8 cellular contexts compared by ENCODE assay signal in genomic region chr3:177050466-177051237, GRCh38.
A peak's percentile ranks its signal among the peaks of the same experiment; 100 is the strongest.
DNase-seq lines count a peak whose midpoint lies in the region; ATAC-seq, FAIRE-seq and TF ChIP-seq lines count a peak whose summit lies in the region.

No MANE protein-coding gene starts in this region.

- no peak overlapping the region for H3K9ac ChIP-seq in KMS-11
- H3K9ac ChIP-seq in endothelial cell of umbilical vein (replicated peaks; ENCODE audit: extremely low read depth, insufficient read depth, low read length): no peak overlapping the region

- H3K27me3 ChIP-seq in KMS-11 (ENCODE audit: insufficient read depth, low read depth) (no peaks in the 10 kb centered on the region), endothelial cell of umbilical vein (ENCODE audit: control insufficient read depth in 2 of 2, insufficient read depth in 2 of 2, low read length in 2 of 2) (no peaks in the 10 kb centered on the region)

- H3K4me3 Mint-ChIP-seq in nephron: no peak overlapping the region

- H3K9me3 ChIP-seq in endothelial cell of umbilical vein (replicated peaks; ENCODE audit: control insufficient read depth, insufficient read depth, low read length): no peaks in the 10 kb centered on the region

- CTCF ChIA-PET in AG04449 (lab: Yijun Ruan, JAX) (interaction anchor here (0.6 to 2.8 kb wide), 28 partner anchors 9 to 1335 kb away, joined by 3 to 15 read pairs (median 4); partner anchors contain the start of gene TBL1XR1), endothelial cell of umbilical vein (lab: Charles Lee) (interaction anchor here (0.6 to 5.0 kb wide), 51 partner anchors 10 to 1334 kb away, joined by 3 to 66 read pairs (median 3); partner anchors contain the start of gene TBL1XR1)

- POLR2A ChIA-PET in AG04449 (lab: Yijun Ruan, JAX) (no interaction called here), endothelial cell of umbilical vein (lab: Charles Lee) (interaction anchor here (0.6 kb wide), 1 partner anchor 360 kb away, joined by 5 read pairs; no protein-coding TSS in a partner anchor)

- TF ChIP-seq POLR2A in endothelial cell of umbilical vein (IDR thresholded peaks at IDR 0.05; ENCODE audit: low read depth, low read length): no peak

- H3K27me3 Mint-ChIP-seq in nephron (ENCODE audit: low read depth): no peaks in the 10 kb centered on the region

- no TSS peak for BruUV-seq in endothelial cell of umbilical vein (replicated peaks; lab: Mats Ljungman, UMichigan)

- FAIRE-seq in endothelial cell of umbilical vein (lab: Jason Lieb, UNC): no peak

- no peak for DNase-seq in AG04449 (ENCODE audit: low read depth, low spot score)
- DNase-seq in GM13976 (ENCODE audit: low spot score): no peak
- peak; percentile 58 for DNase-seq in RKO (ENCODE audit: low spot score)
- DNase-seq in endothelial cell of umbilical vein (ENCODE audit: low read depth, low spot score): peak; percentile 71
- no peak for DNase-seq in mucosa of gallbladder (ENCODE audit: low spot score)

- intact Hi-C loops in endothelial cell of umbilical vein (cut with micrococcal nuclease): loop anchor here (1.0 to 10.0 kb wide), 8 partner anchors 147 to 1335 kb away; partner anchors contain the start of gene TBL1XR1

- peaks cover 74% of the 10 kb centered on the region for H3K79me2 ChIP-seq in KMS-11 (ENCODE audit: insufficient read depth, low read depth)
- peaks cover 15% of the 10 kb centered on the region for H3K79me2 ChIP-seq in endothelial cell of umbilical vein (ENCODE audit: control insufficient read depth, insufficient read depth, low read length)

- peaks cover 56% of the 10 kb centered on the region for H3K36me3 Mint-ChIP-seq in nephron (ENCODE audit: low read depth)

- H3K4me2 ChIP-seq in KMS-11 (no peak overlapping the region), endothelial cell of umbilical vein (ENCODE audit: insufficient read depth, low read length) (no peak overlapping the region)

- in situ Hi-C loops in GM13976 (cut with MboI; ENCODE audit: low sequenced_read_pairs, unreplicated experiment): loop anchor here (10.0 to 25.0 kb wide), 2 partner anchors 134 to 287 kb away; no protein-coding TSS in a partner anchor

- no peak overlapping the region for H3K27ac ChIP-seq in KMS-11
- H3K27ac ChIP-seq in endothelial cell of umbilical vein (ENCODE audit: insufficient read depth, low read depth, low read length): no peak overlapping the region

- H2AFZ ChIP-seq in KMS-11 (ENCODE audit: low read depth) (no peak overlapping the region), endothelial cell of umbilical vein (ENCODE audit: low read depth, low read length) (no peak overlapping the region)

- H3K4me1 Mint-ChIP-seq in nephron: peaks cover 36% of the 10 kb centered on the region

- dilution Hi-C loops in endothelial cell of umbilical vein (cut with MboI; ENCODE audit: extremely low pct_ligation_motif_present, low sequenced_read_pairs): no loop called here

- H3K9me1 ChIP-seq in endothelial cell of umbilical vein (replicated peaks; ENCODE audit: control insufficient read depth, extremely low read depth, insufficient read depth, low read length): no peaks in the 10 kb centered on the region

- H3K4me3 ChIP-seq in AG04449 (ENCODE audit: low read depth, low read length) (no peak overlapping the region), KMS-11 (IDR thresholded peaks at IDR 0.05; ENCODE audit: insufficient read depth, low read depth, low read length) (no peak overlapping the region), endothelial cell of umbilical vein (replicated peaks in 1 of 3; ENCODE audit: insufficient read depth in 1 of 3, low read depth in 1 of 3, low read length in 3 of 3) (no peak overlapping the region)

- H3K36me3 ChIP-seq in KMS-11 (ENCODE audit: insufficient read depth): peaks cover 14% of the 10 kb centered on the region; the same call in 1 of the 2 replicates
- peaks cover 3 to 22% of the 10 kb centered on the region in 2 experiments for H3K36me3 ChIP-seq in endothelial cell of umbilical vein (ENCODE audit: control insufficient read depth in 2 of 2, extremely low read depth in 1 of 2, insufficient read depth in 2 of 2, low read length in 2 of 2)

- H3K27ac Mint-ChIP-seq in nephron: peak overlapping the region; percentile 51 to 83 (median 66)

- H3K4me1 ChIP-seq in KMS-11 (ENCODE audit: low read depth, poor library complexity, severe bottlenecking) (peaks cover 48% of the 10 kb centered on the region), endothelial cell of umbilical vein (ENCODE audit: control insufficient read depth, extremely low read depth, insufficient read depth, low read length) (no peaks in the 10 kb centered on the region)

- ATAC-seq in HG03565 (IDR thresholded peaks at IDR 0.05; ENCODE audit: unreplicated experiment): no peak

- H4K20me1 ChIP-seq in KMS-11 (ENCODE audit: insufficient read depth) (no peaks in the 10 kb centered on the region), endothelial cell of umbilical vein (replicated peaks; ENCODE audit: control insufficient read depth, extremely low read depth, insufficient read depth, low read length) (no peaks in the 10 kb centered on the region)

- no peaks in the 10 kb centered on the region for H3K9me3 Mint-ChIP-seq in nephron

- TF ChIP-seq CTCF in AG04449 (IDR thresholded peaks at IDR 0.05; ENCODE audit: insufficient read depth, low read length, missing control alignments): peak; percentile 38
- TF ChIP-seq CTCF in GM13976 (IDR thresholded peaks at IDR 0.05; ENCODE audit: borderline replicate concordance, control extremely low read depth, extremely low read depth, insufficient read depth, missing control alignments): peak; percentile 8
- peak; percentile 74 for TF ChIP-seq CTCF in KMS-11 (conservative IDR thresholded peaks at IDR 0.05; ENCODE audit: low read depth, low read length)
- no peak for TF ChIP-seq CTCF in endothelial cell of umbilical vein (IDR thresholded peaks at IDR 0.05; ENCODE audit: extremely low read depth in 1 of 2, insufficient read depth in 1 of 2, low read depth in 1 of 2, low read length in 2 of 2)
- peak; percentile 46 to 74 (median 54) for TF ChIP-seq CTCF in nephron (IDR thresholded peaks at IDR 0.05; ENCODE audit: unreplicated experiment in 3 of 3)

TF ChIP-seq in endothelial cell of umbilical vein, 7 proteins besides CTCF, POLR2A, EP300 and RAD21:
- no peak for TF ChIP-seq MAX (IDR thresholded peaks at IDR 0.05; ENCODE audit: insufficient read depth, insufficient read length)

Comparison
In these comparisons a context has a peak if more than half of its experiments do, and no peak if none do; other contexts are left out.
1. DNase-seq: peak in RKO (single experiment) and endothelial cell of umbilical vein (single experiment); none in AG04449 (single experiment), GM13976 (single experiment) and mucosa of gallbladder (single experiment).
2. CTCF ChIP-seq: peak in AG04449 (single experiment), GM13976 (single experiment), KMS-11 (single experiment) and nephron (3 of 3); none in endothelial cell of umbilical vein (0 of 2).